1 cellular context compared by ENCODE assay signal in genomic region chr16:88150456-88151140, GRCh38.
A peak's percentile ranks its signal among the peaks of the same experiment; 100 is the strongest.
TF ChIP-seq lines count a peak whose summit lies in the region.
"Not testable (repeated sequence)": the region's sequence is repeated elsewhere in the genome, so short reads cannot be mapped to it uniquely, and the experiment has no call there.

No MANE protein-coding gene starts in this region.

TF ChIP-seq in HepG2, 621 proteins besides CTCF, POLR2A, EP300 and RAD21 (continued from another document and continues in another):
- TF ChIP-seq PATZ1 (CRISPR knock-in tag; IDR thresholded peaks at IDR 0.05) = peak; percentile 58; the same call in 1 of the 2 replicates
- TF ChIP-seq SALL1 (CRISPR knock-in tag; IDR thresholded peaks at IDR 0.05) = peak; percentile 75
- peak; percentile 41; the same call in 1 of the 2 replicates for TF ChIP-seq IRF2 (CRISPR knock-in tag; IDR thresholded peaks at IDR 0.05)
- TF ChIP-seq ZNF788 (CRISPR knock-in tag; IDR thresholded peaks at IDR 0.05; ENCODE audit: borderline replicate concordance) = peak; percentile 61; the same call in 1 of the 2 replicates
- peak; percentile 69 for TF ChIP-seq KAT8 (CRISPR knock-in tag; IDR thresholded peaks at IDR 0.05)
- TF ChIP-seq FOSL2 (CRISPR knock-in tag; IDR thresholded peaks at IDR 0.05) = peak; percentile 82
- peak; percentile 60; the same call in 1 of the 2 replicates for TF ChIP-seq HNF4G (IDR thresholded peaks at IDR 0.05; ENCODE audit: borderline replicate concordance, low read depth, low read length)
- TF ChIP-seq HNF4G (CRISPR knock-in tag; IDR thresholded peaks at IDR 0.05; ENCODE audit: borderline replicate concordance, low read depth) = peak; percentile 83; the same call in 1 of the 2 replicates
- TF ChIP-seq ZBTB26 (CRISPR knock-in tag; IDR thresholded peaks at IDR 0.05; ENCODE audit: borderline replicate concordance) = peak; percentile 48; the same call in 1 of the 2 replicates
- peak; percentile 12; the same call in 1 of the 2 replicates for TF ChIP-seq SKIL (CRISPR knock-in tag; IDR thresholded peaks at IDR 0.05; ENCODE audit: borderline replicate concordance)
- peak; percentile 21; the same call in 1 of the 2 replicates for TF ChIP-seq ZBTB7A (CRISPR knock-in tag; IDR thresholded peaks at IDR 0.05)
- peak; percentile 37; the same call in 1 of the 2 replicates for TF ChIP-seq SETDB1 (CRISPR knock-in tag; IDR thresholded peaks at IDR 0.05; ENCODE audit: borderline replicate concordance)
- peak; percentile 31; the same call in 1 of the 2 replicates for TF ChIP-seq MXD1 (CRISPR knock-in tag; IDR thresholded peaks at IDR 0.05)
- TF ChIP-seq ZNF563 (CRISPR knock-in tag; IDR thresholded peaks at IDR 0.05) = peak; percentile 46; the same call in 1 of the 2 replicates
- peak; percentile 69; the same call in 1 of the 2 replicates for TF ChIP-seq MEIS2 (CRISPR knock-in tag; IDR thresholded peaks at IDR 0.05)
- peak; percentile 22; the same call in 1 of the 2 replicates for TF ChIP-seq THRA (CRISPR knock-in tag; IDR thresholded peaks at IDR 0.05; ENCODE audit: borderline replicate concordance)
- not testable (repeated sequence) for TF ChIP-seq FOXP1 (IDR thresholded peaks at IDR 0.05)
- TF ChIP-seq FOXP1 (CRISPR knock-in tag; IDR thresholded peaks at IDR 0.05) = peak; percentile 27; the same call in 1 of the 2 replicates
- TF ChIP-seq NCOA2 (CRISPR knock-in tag; IDR thresholded peaks at IDR 0.05) = peak; percentile 44; the same call in 1 of the 2 replicates
- peak; percentile 61; the same call in 1 of the 2 replicates for TF ChIP-seq DPF2 (CRISPR knock-in tag; IDR thresholded peaks at IDR 0.05; ENCODE audit: borderline replicate concordance, low read depth)
- peak; percentile 42; the same call in 1 of the 2 replicates for TF ChIP-seq ZNF792 (CRISPR knock-in tag; IDR thresholded peaks at IDR 0.05)
- peak; percentile 60; the same call in 1 of the 2 replicates for TF ChIP-seq HDAC2 (CRISPR knock-in tag; IDR thresholded peaks at IDR 0.05)
- TF ChIP-seq HMG20A (CRISPR knock-in tag; IDR thresholded peaks at IDR 0.05; ENCODE audit: borderline replicate concordance) = peak; percentile 62; the same call in 1 of the 2 replicates
- TF ChIP-seq ZNF430 (CRISPR knock-in tag; IDR thresholded peaks at IDR 0.05) = 0 out of 2 replicates have a peak, but pooled peaks have one; percentile 18
- TF ChIP-seq ZFP91 (CRISPR knock-in tag; IDR thresholded peaks at IDR 0.05; ENCODE audit: borderline replicate concordance) = peak; percentile 66
- TF ChIP-seq SPEN (CRISPR knock-in tag; IDR thresholded peaks at IDR 0.05; ENCODE audit: low read depth) = peak; percentile 90; the same call in 1 of the 2 replicates
- TF ChIP-seq MED8 (CRISPR knock-in tag; IDR thresholded peaks at IDR 0.05; ENCODE audit: insufficient replicate concordance) = peak; percentile 30
- TF ChIP-seq ZSCAN25 (CRISPR knock-in tag; IDR thresholded peaks at IDR 0.05) = peak; percentile 38; the same call in 1 of the 2 replicates
- TF ChIP-seq ZZZ3 (CRISPR knock-in tag; IDR thresholded peaks at IDR 0.05; ENCODE audit: borderline replicate concordance) = peak; percentile 66; the same call in 1 of the 2 replicates
- TF ChIP-seq ZNF280D (CRISPR knock-in tag; IDR thresholded peaks at IDR 0.05) = 0 out of 2 replicates have a peak, but pooled peaks have one; percentile 35
- peak; percentile 76 for TF ChIP-seq RARA (CRISPR knock-in tag; IDR thresholded peaks at IDR 0.05)
- peak; percentile 45; the same call in 1 of the 2 replicates for TF ChIP-seq ZNF609 (CRISPR knock-in tag; IDR thresholded peaks at IDR 0.05; ENCODE audit: borderline replicate concordance)
- TF ChIP-seq MLX (CRISPR knock-in tag; IDR thresholded peaks at IDR 0.05) = peak; percentile 53; the same call in 1 of the 2 replicates
- TF ChIP-seq ZGPAT (CRISPR knock-in tag; IDR thresholded peaks at IDR 0.05) = peak; percentile 68; the same call in 1 of the 2 replicates
- peak; percentile 93 for TF ChIP-seq HNF4A (CRISPR knock-in tag; IDR thresholded peaks at IDR 0.05)
- TF ChIP-seq ZMAT3 (CRISPR knock-in tag; conservative IDR thresholded peaks at IDR 0.05) = peak; percentile 59; the same call in 1 of the 2 replicates
- 0 out of 2 replicates have a peak, but pooled peaks have one; percentile 66 for TF ChIP-seq TBX2 (CRISPR knock-in tag; IDR thresholded peaks at IDR 0.05; ENCODE audit: borderline replicate concordance)
